ENCODE assay signal across 16 cellular contexts in the genomic region with DNA sequence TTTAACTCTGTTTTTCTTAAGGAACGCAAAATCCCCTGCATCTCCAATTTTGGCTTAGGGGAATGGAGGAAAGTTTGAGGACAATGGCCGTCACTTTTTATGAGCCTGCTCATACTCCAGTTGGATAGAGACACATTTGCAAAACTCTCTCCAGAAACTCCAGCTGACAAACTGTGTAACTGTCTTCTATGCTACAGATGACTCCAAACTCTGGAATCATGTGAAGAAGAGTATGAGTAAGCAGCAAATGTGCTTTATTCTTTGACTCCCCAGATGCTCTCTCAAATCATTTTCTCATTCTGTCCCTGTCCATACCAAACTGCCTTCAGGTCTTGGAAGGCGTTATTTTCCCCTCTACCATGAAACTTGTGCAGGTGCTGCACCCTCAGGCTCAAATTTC.
DNase-seq lines count a peak whose midpoint lies in the region; ATAC-seq and TF ChIP-seq lines count a peak whose summit lies in the region.
"Had no signal": no experiment of that assay in that cellular context is flagged by ENCODE, and none has a peak within 500 bp of the region (broad histone marks: within the 10 kb centered on the region; RNA-seq: fewer than 3 reads in every experiment).

No MANE protein-coding gene starts in this region.

- H3K27me3 Mint-ChIP-seq in GM23338 (ENCODE audit: insufficient read depth, low read depth, poor library complexity) (peaks cover 4% of the 10 kb centered on the region), WTC11 (ENCODE audit: low read depth) (no peaks in the 10 kb centered on the region)
- H3K27me3 Mint-ChIP-seq in activated naive CD4-positive, alpha-beta T cell treated with anti-CD3 and anti-CD28 coated beads, Interleukin-2, amount 10 ng/mL, durations not matched to agents 7 days and 5 days = no peaks in the 10 kb centered on the region
- H3K27me3 Mint-ChIP-seq: CD4-positive, alpha-beta memory T cell had no signal

- TF ChIP-seq POLR2A in esophagus squamous epithelium (IDR thresholded peaks at IDR 0.05) = no peak

- H3K36me3 Mint-ChIP-seq in GM23338 (ENCODE audit: low read depth) (no peaks in the 10 kb centered on the region), WTC11 (no peaks in the 10 kb centered on the region)
- no peaks in the 10 kb centered on the region for H3K36me3 Mint-ChIP-seq in activated naive CD4-positive, alpha-beta T cell treated with anti-CD3 and anti-CD28 coated beads, Interleukin-2, amount 10 ng/mL, durations not matched to agents 7 days and 5 days
- H3K36me3 Mint-ChIP-seq: CD4-positive, alpha-beta memory T cell had no signal

- H3K4me1 ChIP-seq in GM23338 (ENCODE audit: insufficient read depth) = peaks cover 22% of the 10 kb centered on the region
- no peaks in the 10 kb centered on the region for H3K4me1 ChIP-seq in esophagus squamous epithelium

- H3K27ac Mint-ChIP-seq in GM23338 (no peak overlapping the region; the same call in 1 of the 2 replicates), WTC11 (peak overlapping the region; percentile 39; the same call in 1 of the 2 replicates)
- no peak overlapping the region for H3K27ac Mint-ChIP-seq in activated naive CD4-positive, alpha-beta T cell treated with anti-CD3 and anti-CD28 coated beads, Interleukin-2, amount 10 ng/mL, durations not matched to agents 7 days and 5 days
- H3K27ac Mint-ChIP-seq: CD4-positive, alpha-beta memory T cell had no signal

- H3K9me2 ChIP-seq in GM23338 (ENCODE audit: insufficient read depth) = peaks cover 2% of the 10 kb centered on the region; the same call in 1 of the 2 replicates

- intact Hi-C loops in esophagus squamous epithelium (cut with DNase I) = no loop called here

- no peak overlapping the region for H2AFZ ChIP-seq in GM23338

- POLR2A ChIA-PET in WTC11 (lab: Charles Lee) = no interaction called here

- H3K9me3 Mint-ChIP-seq in GM23338 (no peaks in the 10 kb centered on the region), WTC11 (no peaks in the 10 kb centered on the region)
- H3K9me3 Mint-ChIP-seq in activated naive CD4-positive, alpha-beta T cell treated with anti-CD3 and anti-CD28 coated beads, Interleukin-2, amount 10 ng/mL, durations not matched to agents 7 days and 5 days = no peaks in the 10 kb centered on the region

- no peaks in the 10 kb centered on the region for H3F3A ChIP-seq in GM23338 (replicated peaks; ENCODE audit: low read depth)

- TF ChIP-seq CTCF in GM23338 (conservative IDR thresholded peaks at IDR 0.05; ENCODE audit: low read depth in 2 of 2) (no peak), WTC11 (IDR thresholded peaks at IDR 0.05) (no peak), foreskin fibroblast (IDR thresholded peaks at IDR 0.05; ENCODE audit: low read depth, low read length) (no peak), esophagus squamous epithelium (IDR thresholded peaks at IDR 0.05) (no peak)

- 69 to 76% methylated on average over 3 of the region's 3 CpGs for WGBS in esophagus squamous epithelium, 2 donors

- no peaks in the 10 kb centered on the region for H3K27me3 ChIP-seq in GM23338 (ENCODE audit: insufficient read depth)
- no peaks in the 10 kb centered on the region for H3K27me3 ChIP-seq in esophagus squamous epithelium

- H3K36me3 ChIP-seq in GM23338 (ENCODE audit: insufficient read depth) (no peaks in the 10 kb centered on the region), esophagus squamous epithelium (no peaks in the 10 kb centered on the region)

- H4K20me1 ChIP-seq in GM23338 (replicated peaks; ENCODE audit: insufficient read depth) = no peaks in the 10 kb centered on the region

- H3K4me1 Mint-ChIP-seq in GM23338 (peaks cover 13% of the 10 kb centered on the region), WTC11 (peaks cover 19% of the 10 kb centered on the region)
- no peaks in the 10 kb centered on the region for H3K4me1 Mint-ChIP-seq in activated naive CD4-positive, alpha-beta T cell treated with anti-CD3 and anti-CD28 coated beads, Interleukin-2, amount 10 ng/mL, durations not matched to agents 7 days and 5 days

- H3K4me3 ChIP-seq in GM23338 (no peak overlapping the region), foreskin fibroblast (ENCODE audit: low read depth in 1 of 2, low read length in 2 of 2) (no peak overlapping the region), esophagus squamous epithelium (no peak overlapping the region)
- H3K4me3 ChIP-seq: GM12878 had no signal

- H3K4me3 Mint-ChIP-seq in GM23338 (no peak overlapping the region), WTC11 (no peak overlapping the region)
- H3K4me3 Mint-ChIP-seq in activated naive CD4-positive, alpha-beta T cell treated with anti-CD3 and anti-CD28 coated beads, Interleukin-2, amount 10 ng/mL, durations not matched to agents 7 days and 5 days = no peak overlapping the region
- H3K4me3 Mint-ChIP-seq: CD4-positive, alpha-beta memory T cell had no signal

- CTCF ChIA-PET in WTC11 (lab: Charles Lee) = no interaction called here
- CTCF ChIA-PET in activated naive CD4-positive, alpha-beta T cell treated with anti-CD3 and anti-CD28 coated beads, Interleukin-2, amount 10 ng/mL, durations not matched to agents 7 days and 5 days (lab: Charles Lee) = no interaction called here

- H3K9me3 ChIP-seq in esophagus squamous epithelium = no peaks in the 10 kb centered on the region

- no peak for ATAC-seq in GM23338
- ATAC-seq in WTC11 = peak; percentile 22; the same call in 1 of the 2 replicates
- ATAC-seq: GM12878, HCT116 had no signal

- H3K79me2 ChIP-seq in GM23338 (replicated peaks; ENCODE audit: insufficient read depth) = no peaks in the 10 kb centered on the region

- H3K4me2 ChIP-seq in GM23338 = peak overlapping the region; percentile 58

- H3K27ac ChIP-seq in GM23338 (ENCODE audit: low read depth) = peak overlapping the region; percentile 57; the same call in 1 of the 2 replicates
- H3K27ac ChIP-seq in esophagus squamous epithelium = no peak overlapping the region

- no peak for DNase-seq in GM23338 (ENCODE audit: low spot score)
- DNase-seq in WTC11 (ENCODE audit: low spot score) = no peak
- peak; percentile 17 to 68 for DNase-seq in foreskin fibroblast
- DNase-seq in effector CD8-positive, alpha-beta T cell (lab: John Stamatoyannopoulos, UW) = no peak
- DNase-seq in esophagus squamous epithelium (lab: John Stamatoyannopoulos, UW) = no peak
- no peak for DNase-seq in NCI-H2107 treated with DMSO at 0.1 percent for 48 hours (lab: John Stamatoyannopoulos, UW; ENCODE audit: unreplicated experiment)
- DNase-seq in activated naive CD4-positive, alpha-beta T cell treated with anti-CD3 and anti-CD28 coated beads, Interleukin-2, amount 10 ng/mL, durations not matched to agents 7 days and 5 days = no peak
- DNase-seq: C1 segment of cervical spinal cord; Calu3; CD4-positive, alpha-beta memory T cell; COR-L47; DND-41; GOT3; H7 had no signal

TF ChIP-seq in GM23338, 12 proteins besides CTCF, POLR2A, EP300 and RAD21 (continues in another document):
- TF ChIP-seq STAT1 (IDR thresholded peaks at IDR 0.05; ENCODE audit: unreplicated experiment) (no peak), CREB1 (CRISPR knock-in tag; IDR thresholded peaks at IDR 0.05; ENCODE audit: low read depth) (no peak), ZNF114 (CRISPR knock-in tag; IDR thresholded peaks at IDR 0.05) (no peak)

TF ChIP-seq in WTC11, 78 proteins besides CTCF, POLR2A, EP300 and RAD21 (continues in another document):
- no peak for TF ChIP-seq NR1H2 (CRISPR knock-in tag; IDR thresholded peaks at IDR 0.05)
- no peak for TF ChIP-seq HMGA2 (CRISPR knock-in tag; IDR thresholded peaks at IDR 0.05)
- TF ChIP-seq, protein P1, sequence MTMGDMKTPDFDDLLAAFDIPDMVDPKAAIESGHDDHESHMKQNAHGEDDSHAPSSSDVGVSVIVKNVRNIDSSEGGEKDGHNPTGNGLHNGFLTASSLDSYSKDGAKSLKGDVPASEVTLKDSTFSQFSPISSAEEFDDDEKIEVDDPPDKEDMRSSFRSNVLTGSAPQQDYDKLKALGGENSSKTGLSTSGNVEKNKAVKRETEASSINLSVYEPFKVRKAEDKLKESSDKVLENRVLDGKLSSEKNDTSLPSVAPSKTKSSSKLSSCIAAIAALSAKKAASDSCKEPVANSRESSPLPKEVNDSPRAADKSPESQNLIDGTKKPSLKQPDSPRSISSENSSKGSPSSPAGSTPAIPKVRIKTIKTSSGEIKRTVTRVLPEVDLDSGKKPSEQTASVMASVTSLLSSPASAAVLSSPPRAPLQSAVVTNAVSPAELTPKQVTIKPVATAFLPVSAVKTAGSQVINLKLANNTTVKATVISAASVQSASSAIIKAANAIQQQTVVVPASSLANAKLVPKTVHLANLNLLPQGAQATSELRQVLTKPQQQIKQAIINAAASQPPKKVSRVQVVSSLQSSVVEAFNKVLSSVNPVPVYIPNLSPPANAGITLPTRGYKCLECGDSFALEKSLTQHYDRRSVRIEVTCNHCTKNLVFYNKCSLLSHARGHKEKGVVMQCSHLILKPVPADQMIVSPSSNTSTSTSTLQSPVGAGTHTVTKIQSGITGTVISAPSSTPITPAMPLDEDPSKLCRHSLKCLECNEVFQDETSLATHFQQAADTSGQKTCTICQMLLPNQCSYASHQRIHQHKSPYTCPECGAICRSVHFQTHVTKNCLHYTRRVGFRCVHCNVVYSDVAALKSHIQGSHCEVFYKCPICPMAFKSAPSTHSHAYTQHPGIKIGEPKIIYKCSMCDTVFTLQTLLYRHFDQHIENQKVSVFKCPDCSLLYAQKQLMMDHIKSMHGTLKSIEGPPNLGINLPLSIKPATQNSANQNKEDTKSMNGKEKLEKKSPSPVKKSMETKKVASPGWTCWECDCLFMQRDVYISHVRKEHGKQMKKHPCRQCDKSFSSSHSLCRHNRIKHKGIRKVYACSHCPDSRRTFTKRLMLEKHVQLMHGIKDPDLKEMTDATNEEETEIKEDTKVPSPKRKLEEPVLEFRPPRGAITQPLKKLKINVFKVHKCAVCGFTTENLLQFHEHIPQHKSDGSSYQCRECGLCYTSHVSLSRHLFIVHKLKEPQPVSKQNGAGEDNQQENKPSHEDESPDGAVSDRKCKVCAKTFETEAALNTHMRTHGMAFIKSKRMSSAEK (CRISPR knock-in tag; IDR thresholded peaks at IDR 0.05; ENCODE audit: borderline replicate concordance) = no peak
- TF ChIP-seq, protein P2, sequence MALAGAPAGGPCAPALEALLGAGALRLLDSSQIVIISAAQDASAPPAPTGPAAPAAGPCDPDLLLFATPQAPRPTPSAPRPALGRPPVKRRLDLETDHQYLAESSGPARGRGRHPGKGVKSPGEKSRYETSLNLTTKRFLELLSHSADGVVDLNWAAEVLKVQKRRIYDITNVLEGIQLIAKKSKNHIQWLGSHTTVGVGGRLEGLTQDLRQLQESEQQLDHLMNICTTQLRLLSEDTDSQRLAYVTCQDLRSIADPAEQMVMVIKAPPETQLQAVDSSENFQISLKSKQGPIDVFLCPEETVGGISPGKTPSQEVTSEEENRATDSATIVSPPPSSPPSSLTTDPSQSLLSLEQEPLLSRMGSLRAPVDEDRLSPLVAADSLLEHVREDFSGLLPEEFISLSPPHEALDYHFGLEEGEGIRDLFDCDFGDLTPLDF (CRISPR knock-in tag; IDR thresholded peaks at IDR 0.05) = no peak
- TF ChIP-seq ATF1 (CRISPR knock-in tag; IDR thresholded peaks at IDR 0.05) = no peak

Comparison
In these comparisons a context has a peak if more than half of its experiments do, and no peak if none do; other contexts are left out.
1. DNase-seq: peak in foreskin fibroblast (2 of 2); none in GM23338 (single experiment), WTC11 (single experiment), effector CD8-positive, alpha-beta T cell (single experiment), esophagus squamous epithelium (single experiment), NCI-H2107 treated with DMSO at 0.1 percent for 48 hours (single experiment) and activated naive CD4-positive, alpha-beta T cell treated with anti-CD3 and anti-CD28 coated beads, Interleukin-2, amount 10 ng/mL, durations not matched to agents 7 days and 5 days (single experiment).